1 cellular context compared by ENCODE assay signal in genomic region chr1:35884934-35885333, GRCh38.
TF ChIP-seq lines count a peak whose summit lies in the region.

No MANE protein-coding gene starts in this region.

TF ChIP-seq in GM23338, 12 proteins besides CTCF, POLR2A, EP300 and RAD21 (continued from another document):
- TF ChIP-seq ZNF462 (CRISPR knock-in tag; IDR thresholded peaks at IDR 0.05) (no peak), REST (IDR thresholded peaks at IDR 0.05; ENCODE audit: unreplicated experiment) (no peak), EZH2phosphoT487 (IDR thresholded peaks at IDR 0.05; ENCODE audit: unreplicated experiment) (no peak), ETS1 (IDR thresholded peaks at IDR 0.05) (no peak)
